ENCODE assay signal across 1 cellular context in genomic region chr1:203289982-203290260, GRCh38.
A peak's percentile ranks its signal among the peaks of the same experiment; 100 is the strongest.
TF ChIP-seq lines count a peak whose summit lies in the region.

No MANE protein-coding gene starts in this region.

TF ChIP-seq in GM12878, 131 proteins besides CTCF, POLR2A, EP300 and RAD21 (continued from another document):
- TF ChIP-seq ZBTB40 (IDR thresholded peaks at IDR 0.05; ENCODE audit: borderline replicate concordance), result 0 out of 2 replicates have a peak, but pooled peaks have one; percentile 23
- 0 out of 2 replicates have a peak, but pooled peaks have one; percentile 18 for TF ChIP-seq POLR2AphosphoS2 (IDR thresholded peaks at IDR 0.05; ENCODE audit: low read depth, low read length)
- TF ChIP-seq SIX5 (IDR thresholded peaks at IDR 0.05; ENCODE audit: low read depth, low read length, severe bottlenecking), result no peak
- peak; percentile 11 for TF ChIP-seq CUX1 (IDR thresholded peaks at IDR 0.05; ENCODE audit: insufficient replicate concordance, low read depth, low read length)
- TF ChIP-seq PAX8 (IDR thresholded peaks at IDR 0.05), result 0 out of 2 replicates have a peak, but pooled peaks have one; percentile 54
- TF ChIP-seq MLLT1 (IDR thresholded peaks at IDR 0.05), result peak; percentile 90; the same call in 1 of the 2 replicates
- TF ChIP-seq ZNF384 (IDR thresholded peaks at IDR 0.05; ENCODE audit: borderline replicate concordance, low read depth, low read length), result no peak
- 0 out of 2 replicates have a peak, but pooled peaks have one; percentile 83 for TF ChIP-seq SMARCA5 (IDR thresholded peaks at IDR 0.05)
- 0 out of 2 replicates have a peak, but pooled peaks have one; percentile 13 for TF ChIP-seq PRDM15 (CRISPR knock-in tag; IDR thresholded peaks at IDR 0.05)
- no peak for TF ChIP-seq RB1 (IDR thresholded peaks at IDR 0.05; ENCODE audit: borderline replicate concordance)
- TF ChIP-seq ZNF592 (IDR thresholded peaks at IDR 0.05), result no peak
- TF ChIP-seq NFXL1 (IDR thresholded peaks at IDR 0.05; ENCODE audit: borderline replicate concordance), result no peak
- no peak for TF ChIP-seq SREBF1 (IDR thresholded peaks at IDR 0.05; ENCODE audit: low read length)
- 0 out of 2 replicates have a peak, but pooled peaks have one; percentile 11 for TF ChIP-seq SMC3 (IDR thresholded peaks at IDR 0.05; ENCODE audit: borderline replicate concordance, low read length)
- TF ChIP-seq MAX (IDR thresholded peaks at IDR 0.05; ENCODE audit: low read depth, low read length), result 0 out of 2 replicates have a peak, but pooled peaks have one; percentile 6
- no peak for TF ChIP-seq ATF2 (IDR thresholded peaks at IDR 0.05; ENCODE audit: low read length)
